ENCODE assay signal across 23 cellular contexts in the genomic region with DNA sequence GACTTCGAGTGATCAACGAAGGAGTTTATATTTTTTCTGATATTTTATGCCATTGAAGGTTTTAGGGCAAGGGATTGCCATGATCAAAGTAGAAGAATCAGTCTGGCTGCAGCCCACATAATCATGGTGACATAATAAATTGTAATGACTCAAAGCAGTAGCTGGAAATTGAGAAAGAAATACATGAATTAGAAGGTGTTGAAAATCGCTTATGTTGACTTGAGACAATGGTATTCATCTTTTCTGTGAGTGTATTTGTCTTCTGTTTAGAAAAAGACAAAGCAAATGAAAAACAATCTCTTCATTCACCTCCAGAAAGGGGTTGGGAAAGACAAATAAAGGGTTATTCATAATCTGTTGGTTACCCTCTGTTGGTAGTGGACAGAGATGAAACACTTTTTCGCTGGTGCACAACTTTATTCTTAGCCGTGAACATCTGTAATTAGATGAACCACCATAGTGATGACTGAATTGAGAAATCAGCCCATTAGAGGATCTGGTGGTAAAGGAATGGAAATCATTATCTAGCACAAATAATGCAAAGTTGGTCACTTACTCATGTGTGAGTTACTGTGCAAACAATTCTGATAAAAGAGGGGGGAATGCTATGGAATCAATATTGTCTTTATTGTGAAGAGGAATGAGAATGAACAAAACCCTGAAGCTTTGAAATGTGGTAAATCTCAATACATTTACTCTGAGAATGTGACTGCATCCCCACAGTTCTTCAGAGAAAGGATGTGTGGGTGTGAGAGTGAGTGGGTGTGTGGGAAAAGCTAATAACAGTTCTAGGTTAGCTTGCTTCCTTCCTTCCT.
DNase-seq lines count a peak whose midpoint lies in the region; TF ChIP-seq lines count a peak whose summit lies in the region.
"Had no signal": no experiment of that assay in that cellular context is flagged by ENCODE, and none has a peak within 500 bp of the region (broad histone marks: within the 10 kb centered on the region; RNA-seq: fewer than 3 reads in every experiment).

No MANE protein-coding gene starts in this region.

- no peak for TF ChIP-seq CTCF in epithelial cell of esophagus (IDR thresholded peaks at IDR 0.05; ENCODE audit: insufficient read depth, low read depth, low read length, missing control alignments)

- DNase-seq in EH (ENCODE audit: low read depth) = peak; percentile 1
- peak; percentile 72 for DNase-seq in HT1080 (ENCODE audit: low read depth)
- peak; percentile 58 for DNase-seq in epithelial cell of esophagus (ENCODE audit: low read depth)
- DNase-seq in renal cortical epithelial cell (ENCODE audit: low read depth) = peak; percentile 54
- DNase-seq in NOMO-1 treated with dmso at 0.1 percent for 144 hours (lab: John Stamatoyannopoulos, UW; ENCODE audit: unreplicated experiment) = no peak
- DNase-seq in T1000 (lab: John Stamatoyannopoulos, UW) = no peak
- no peak for DNase-seq in cortex of kidney (lab: John Stamatoyannopoulos, UW)
- DNase-seq: activated CD4-positive, alpha-beta T cell treated with anti-CD3 and anti-CD28 coated beads, Interleukin-2, amount 50 U/mL, for 4 hours; activated gamma-delta T cell; adrenal gland; BE2C; central memory CD4-positive, alpha-beta T cell; COR-L47; MM.1S; naive thymus-derived CD8-positive, alpha-beta T cell; NCI-H1436 treated with DMSO at 0.1 percent for 48 hours; NCI-H69; ovary; SJCRH30; stimulated activated CD4-positive, alpha-beta T cell treated with anti-CD3 and anti-CD28 coated beads, Interleukin-2, amount 100 ng/mL, for 24 hours; stimulated activated naive CD8-positive, alpha-beta T cell treated with anti-CD3 and anti-CD28 coated beads, Interleukin-15, Interleukin-2, amounts not matched to agents 100 U/mL and 50 U/mL, for 24 hours; T-helper 2 cell; thyroid gland had no signal

- no peak overlapping the region for H3K4me3 ChIP-seq in epithelial cell of esophagus (ENCODE audit: low read length)
- H3K4me3 ChIP-seq: adrenal gland, ovary, SJCRH30, thyroid gland had no signal

Comparison
In these comparisons a context has a peak if more than half of its experiments do, and no peak if none do; other contexts are left out.
1. DNase-seq: peak in EH (single experiment), HT1080 (single experiment), epithelial cell of esophagus (single experiment) and renal cortical epithelial cell (single experiment); none in NOMO-1 treated with dmso at 0.1 percent for 144 hours (single experiment), T1000 (single experiment) and cortex of kidney (single experiment).